In genomic region chr1:205304695-205305070, GRCh38 we compare ENCODE assay signal across 1 cellular context.
TF ChIP-seq lines count a peak whose summit lies in the region.

No MANE protein-coding gene starts in this region.

TF ChIP-seq in WTC11, 78 proteins besides CTCF, POLR2A, EP300 and RAD21 (continued from another document):
- TF ChIP-seq ZBTB43 (CRISPR knock-in tag; IDR thresholded peaks at IDR 0.05), result no peak
- TF ChIP-seq TEAD4 (CRISPR knock-in tag; IDR thresholded peaks at IDR 0.05), result no peak
- no peak for TF ChIP-seq ZNF512 (CRISPR knock-in tag; IDR thresholded peaks at IDR 0.05; ENCODE audit: borderline replicate concordance)
- TF ChIP-seq ZNF232 (CRISPR knock-in tag; IDR thresholded peaks at IDR 0.05), result no peak
- TF ChIP-seq ZMAT4 (CRISPR knock-in tag; IDR thresholded peaks at IDR 0.05), result no peak
TF ChIP-seq in WTC11: peak in this region for 0.
